In genomic region chr6:165905744-165906143, GRCh38 we compare ENCODE assay signal across 11 cellular contexts.
"Had no signal": no experiment of that assay in that cellular context is flagged by ENCODE, and none has a peak within 500 bp of the region (broad histone marks: within the 10 kb centered on the region; RNA-seq: fewer than 3 reads in every experiment).

No MANE protein-coding gene starts in this region.

- H3K4me1 ChIP-seq: HAP-1 had no signal

- H3K27ac ChIP-seq: GM23248 had no signal

- H3K9me3 ChIP-seq: HAP-1 had no signal

- H3K36me3 ChIP-seq: HAP-1 had no signal

- H3K4me3 ChIP-seq: GM23248, GM23338, HAP-1 had no signal

- DNase-seq: GM23248, GOT3, H7, H9, HCEC 1CT, HFFc6 had no signal

- FAIRE-seq: H1, H54 had no signal

- H2AFZ ChIP-seq: GM23248, GM23338 had no signal

- H3K9ac ChIP-seq: GM23248 had no signal

- ATAC-seq: GM23338, HCT116 had no signal

- H3K4me2 ChIP-seq: GM23338 had no signal
